In the genomic region with DNA sequence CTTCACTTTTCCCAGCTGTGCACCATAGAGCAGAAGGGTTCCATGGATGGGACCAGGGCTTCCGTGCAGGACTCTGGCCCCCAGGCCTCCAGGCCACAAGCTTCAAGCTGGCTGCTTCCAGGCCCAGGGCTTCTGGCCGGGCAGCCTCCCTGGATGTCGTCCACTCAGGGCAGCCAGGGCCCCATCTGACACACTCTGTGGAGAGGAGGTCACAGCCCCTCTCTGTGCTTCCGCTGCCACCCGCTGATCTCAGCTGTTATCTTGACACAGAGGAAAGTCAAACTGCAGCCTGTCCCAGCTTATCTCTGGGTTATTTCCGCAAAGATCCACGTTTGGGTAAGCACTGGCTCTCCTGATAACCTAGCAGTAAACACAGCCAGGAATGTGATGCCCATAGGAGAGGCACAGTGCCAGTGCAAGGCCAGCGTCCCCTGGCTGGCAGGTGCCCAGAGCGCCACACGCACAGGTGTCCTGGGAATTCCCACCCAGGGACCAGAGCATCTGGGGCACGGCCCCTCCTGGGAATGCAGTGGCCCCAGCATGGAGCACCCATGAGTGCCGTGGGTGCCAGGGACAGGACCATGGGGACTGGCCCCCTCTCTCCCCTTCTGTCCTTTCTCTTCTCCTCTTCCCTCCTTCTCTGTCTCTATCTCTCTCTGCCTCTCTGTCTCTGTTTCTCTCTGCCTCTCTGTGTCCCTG, we compare ENCODE assay signal across 1 cellular context.
TF ChIP-seq lines count a peak whose summit lies in the region.

No MANE protein-coding gene starts in this region.

TF ChIP-seq in SK-N-SH treated with all-trans-retinoic acid at 6 μM for 48 hours, 23 proteins besides CTCF, POLR2A, EP300 and RAD21 (continued from another document):
- no peak for TF ChIP-seq TSHZ2 (CRISPR knock-in tag; IDR thresholded peaks at IDR 0.05)
- TF ChIP-seq, protein P1, sequence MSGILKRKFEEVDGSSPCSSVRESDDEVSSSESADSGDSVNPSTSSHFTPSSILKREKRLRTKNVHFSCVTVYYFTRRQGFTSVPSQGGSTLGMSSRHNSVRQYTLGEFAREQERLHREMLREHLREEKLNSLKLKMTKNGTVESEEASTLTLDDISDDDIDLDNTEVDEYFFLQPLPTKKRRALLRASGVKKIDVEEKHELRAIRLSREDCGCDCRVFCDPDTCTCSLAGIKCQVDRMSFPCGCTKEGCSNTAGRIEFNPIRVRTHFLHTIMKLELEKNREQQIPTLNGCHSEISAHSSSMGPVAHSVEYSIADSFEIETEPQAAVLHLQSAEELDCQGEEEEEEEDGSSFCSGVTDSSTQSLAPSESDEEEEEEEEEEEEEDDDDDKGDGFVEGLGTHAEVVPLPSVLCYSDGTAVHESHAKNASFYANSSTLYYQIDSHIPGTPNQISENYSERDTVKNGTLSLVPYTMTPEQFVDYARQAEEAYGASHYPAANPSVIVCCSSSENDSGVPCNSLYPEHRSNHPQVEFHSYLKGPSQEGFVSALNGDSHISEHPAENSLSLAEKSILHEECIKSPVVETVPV (CRISPR knock-in tag; IDR thresholded peaks at IDR 0.05), result no peak
- no peak for TF ChIP-seq RARB (CRISPR knock-in tag; IDR thresholded peaks at IDR 0.05)
- TF ChIP-seq ARNTL (CRISPR knock-in tag; IDR thresholded peaks at IDR 0.05; ENCODE audit: borderline replicate concordance, low read depth), result no peak
TF ChIP-seq in SK-N-SH treated with all-trans-retinoic acid at 6 μM for 48 hours: peak in this region for 0.
